In the genomic region with DNA sequence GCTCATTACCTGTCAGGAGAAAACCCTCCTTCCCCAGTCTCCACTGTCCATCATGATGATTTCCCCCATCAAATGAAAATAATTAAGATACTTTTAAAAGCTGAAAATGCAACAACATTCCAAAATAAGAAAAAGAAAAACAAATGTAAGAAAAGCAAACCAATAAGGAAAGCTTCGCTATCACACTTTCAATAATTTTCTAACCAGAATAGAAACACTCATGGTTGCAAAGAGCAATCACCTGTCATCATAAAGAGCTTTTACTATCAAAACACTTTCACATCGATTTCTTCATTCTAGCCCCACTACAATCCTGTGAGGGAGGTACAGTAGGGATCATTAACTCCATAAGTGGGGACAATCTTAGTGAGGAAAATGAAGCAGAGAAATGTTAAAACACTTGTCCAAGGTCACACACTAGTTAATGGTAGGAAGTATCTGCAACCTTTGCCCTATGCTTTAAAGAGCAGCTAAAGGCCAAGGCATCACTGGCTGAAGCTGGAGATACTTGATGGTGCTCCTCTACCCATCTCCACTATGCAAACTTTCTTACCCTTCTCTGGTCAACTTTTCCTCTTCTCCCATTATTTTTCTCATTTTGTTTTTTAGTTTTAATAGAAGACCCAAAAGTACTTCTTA, we compare ENCODE assay signal across 1 cellular context.
TF ChIP-seq lines count a peak whose summit lies in the region.

No MANE protein-coding gene starts in this region.

TF ChIP-seq in A549, 52 proteins besides CTCF, POLR2A, EP300 and RAD21:
- no peak for TF ChIP-seq KDM1A (IDR thresholded peaks at IDR 0.05; ENCODE audit: low read depth)
- TF ChIP-seq MAFK (IDR thresholded peaks at IDR 0.05; ENCODE audit: partially characterized antibody) = no peak
- TF ChIP-seq PHF8 (IDR thresholded peaks at IDR 0.05; ENCODE audit: borderline replicate concordance, low read depth) = no peak
TF ChIP-seq in A549: peak in this region for 0.
